In genomic region chr3:127702151-127702578, GRCh38 we compare ENCODE assay signal across 16 cellular contexts. TPM values are rescaled to one million over a fixed set of nuclear protein-coding genes. Genes with fewer than 3 reads are reported as not detected.
A peak's percentile ranks its signal among the peaks of the same experiment; 100 is the strongest.
DNase-seq lines count a peak whose midpoint lies in the region; ATAC-seq and TF ChIP-seq lines count a peak whose summit lies in the region.
"Had no signal": no experiment of that assay in that cellular context is flagged by ENCODE, and none has a peak within 500 bp of the region (broad histone marks: within the 10 kb centered on the region; RNA-seq: fewer than 3 reads in every experiment).

No MANE protein-coding gene starts in this region.

- TF ChIP-seq EP300 in sigmoid colon (IDR thresholded peaks at IDR 0.05): no peak

- H3K9me3 ChIP-seq in ascending aorta (no peaks in the 10 kb centered on the region), sigmoid colon (no peaks in the 10 kb centered on the region)
- H3K9me3 ChIP-seq: neutrophil, thyroid gland had no signal

- H3K4me3 ChIP-seq in ascending aorta (no peak overlapping the region), sigmoid colon (no peak overlapping the region)
- H3K4me3 ChIP-seq: cardiac muscle cell, thyroid gland had no signal

- no peaks in the 10 kb centered on the region for H3K36me3 ChIP-seq in ascending aorta
- peaks cover 0 to 6% (median 0%) of the 10 kb centered on the region in 4 donors for H3K36me3 ChIP-seq in sigmoid colon
- H3K36me3 ChIP-seq: cardiac muscle cell, neutrophil, thyroid gland had no signal

- H3K27ac ChIP-seq in ascending aorta (peak overlapping the region; percentile 0 to 51), sigmoid colon (peak overlapping the region in 3 of 4 donors; percentile 37 to 97 (median 46))
- H3K27ac ChIP-seq: cardiac muscle cell, neutrophil had no signal

- TF ChIP-seq POLR2A in sigmoid colon (IDR thresholded peaks at IDR 0.05): no peak

- intact Hi-C loops in ascending aorta (cut with DNase I) (no loop called here), left ventricle myocardium superior (cut with micrococcal nuclease) (no loop called here), sigmoid colon (cut with DNase I) (no loop called here)

- H3K4me1 ChIP-seq in ascending aorta: peaks cover 21 to 38% of the 10 kb centered on the region in 2 donors
- peaks cover 0 to 62% (median 49%) of the 10 kb centered on the region in 4 donors for H3K4me1 ChIP-seq in sigmoid colon

- peak; percentile 52 for DNase-seq in EH (ENCODE audit: low read depth)
- no peak for DNase-seq in ascending aorta (ENCODE audit: low spot score in 2 of 2)
- DNase-seq in left ventricle myocardium superior: peak; percentile 71
- peak; percentile 55 for DNase-seq in sigmoid colon
- no peak for DNase-seq in NCI-H1105 treated with DMSO at 0.1 percent for 48 hours (lab: John Stamatoyannopoulos, UW)
- DNase-seq in NCI-H146 (lab: John Stamatoyannopoulos, UW): no peak
- DNase-seq in NCI-H82 (lab: John Stamatoyannopoulos, UW): no peak
- DNase-seq: activated CD4-positive, alpha-beta T cell treated with anti-CD3 and anti-CD28 coated beads, Interleukin-2, amount 50 U/mL, for 48 hours; activated gamma-delta T cell treated with Interleukin-2 at 50 U/mL for 16 hours; DMS79; NCI-H1930; NCI-H748 treated with DMSO at 0.1 percent for 48 hours; thyroid gland had no signal

- ATAC-seq in left ventricle myocardium superior (no peak), GM21526 (IDR thresholded peaks at IDR 0.05; ENCODE audit: low FRiP score, unreplicated experiment) (no peak)

- TF ChIP-seq CTCF in ascending aorta (IDR thresholded peaks at IDR 0.05) (no peak), sigmoid colon (IDR thresholded peaks at IDR 0.05) (no peak)

- 79 to 83% methylated on average over 4 of the region's 4 CpGs for WGBS in sigmoid colon, 2 donors

- no peaks in the 10 kb centered on the region for H3K27me3 ChIP-seq in ascending aorta
- H3K27me3 ChIP-seq in sigmoid colon: no peaks in the 10 kb centered on the region
- H3K27me3 ChIP-seq: cardiac muscle cell, neutrophil, thyroid gland had no signal

RNA-seq across cellular contexts. Expression of gene ABTB1, which starts 29.4 kb away (rescaled TPM):
- total RNA-seq in ascending aorta (61.7 TPM), left ventricle myocardium superior (34.2 TPM), sigmoid colon (10 to 100 TPM; 33.5 to 75.3 (median 49.1) TPM)
- polyA plus RNA-seq in sigmoid colon: 10 to 100 TPM; 18.0 to 36.5 (median 24.6) TPM

Comparison
In these comparisons a context has a peak if more than half of its experiments do, and no peak if none do; other contexts are left out.
1. DNase-seq: peak in EH (single experiment), left ventricle myocardium superior (single experiment) and sigmoid colon (single experiment); none in ascending aorta (0 of 2), NCI-H1105 treated with DMSO at 0.1 percent for 48 hours (single experiment), NCI-H146 (single experiment) and NCI-H82 (single experiment).